Comparison of ENCODE assay signal across 20 cellular contexts in genomic region chr5:96930589-96930988, GRCh38. TPM values are rescaled to one million over a fixed set of nuclear protein-coding genes. Genes with fewer than 3 reads are reported as not detected.
DNase-seq lines count a peak whose midpoint lies in the region; ATAC-seq and TF ChIP-seq lines count a peak whose summit lies in the region.
"Had no signal": no experiment of that assay in that cellular context is flagged by ENCODE, and none has a peak within 500 bp of the region (broad histone marks: within the 10 kb centered on the region; RNA-seq: fewer than 3 reads in every experiment).

No MANE protein-coding gene starts in this region.

- intact Hi-C loops in CD4-positive, alpha-beta T cell (cut with DNase I, micrococcal nuclease), result loop anchor here (2.0 to 10.0 kb wide), 2 partner anchors 16 to 1844 kb away; partner anchors contain the start of gene RGMB (in 1 of the 2)
- intact Hi-C loops in activated B cell treated with CpG ODN at 0.5 μM for 24 hours (cut with micrococcal nuclease), result no loop called here
- intact Hi-C loops in naive thymus-derived CD4-positive, alpha-beta T cell (cut with micrococcal nuclease), result loop anchor here in 1 of 2 donors (10.0 kb wide), 1 partner anchor 1844 kb away; the partner anchor contains the start of gene RGMB

- H3K9me3 ChIP-seq in CD4-positive, alpha-beta T cell (ENCODE audit: control insufficient read depth, low read length), result no peaks in the 10 kb centered on the region
- H3K9me3 ChIP-seq in naive thymus-derived CD4-positive, alpha-beta T cell (ENCODE audit: control insufficient read depth in 2 of 3, low read length in 3 of 3), result no peaks in the 10 kb centered on the region

- H3K27me3 ChIP-seq in CD4-positive, alpha-beta T cell (ENCODE audit: control insufficient read depth, insufficient read depth, low read length), result no peaks in the 10 kb centered on the region
- H3K27me3 ChIP-seq in naive thymus-derived CD4-positive, alpha-beta T cell (ENCODE audit: control insufficient read depth in 2 of 2, insufficient read depth in 2 of 2, low read length in 2 of 2), result no peaks in the 10 kb centered on the region

- POLR2A ChIA-PET in activated CD4-positive, alpha-beta T cell treated with anti-CD3 and anti-CD28 coated beads, Interleukin-2, amount 10 ng/mL, durations not matched to agents 7 days and 5 days (lab: Charles Lee), result no interaction called here
- POLR2A ChIA-PET in CD4-positive, alpha-beta T cell (lab: Charles Lee), result interaction anchor here (0.5 to 1.1 kb wide), 2 partner anchors 14 to 123 kb away, joined by 3 read pairs; partner anchors contain the start of gene ERAP1
- POLR2A ChIA-PET in activated B cell treated with CpG ODN at 0.5 μM for 24 hours (lab: Charles Lee), result interaction anchor here (1.4 to 3.1 kb wide), 4 partner anchors 34 to 123 kb away, joined by 3 to 26 read pairs (median 20); partner anchors contain the start of gene ERAP1
- POLR2A ChIA-PET in naive thymus-derived CD4-positive, alpha-beta T cell (lab: Charles Lee), result interaction anchor here (0.8 to 5.1 kb wide), 5 partner anchors 32 to 1999 kb away, joined by 3 to 85 read pairs (median 4); partner anchors contain the start of gene ERAP2

- ATAC-seq in CD4-positive, alpha-beta T cell (ENCODE audit: poor library complexity), result no peak
- ATAC-seq in activated B cell treated with CpG ODN at 0.5 μM for 24 hours (ENCODE audit: low read depth) (no peak), GM18520 (IDR thresholded peaks at IDR 0.05; ENCODE audit: unreplicated experiment) (no peak)
- no peak for ATAC-seq in naive thymus-derived CD4-positive, alpha-beta T cell
- ATAC-seq: GM23338, HCT116 had no signal

- peaks cover 20 to 43% of the 10 kb centered on the region in 2 donors for H3K4me1 ChIP-seq in naive thymus-derived CD4-positive, alpha-beta T cell (ENCODE audit: control insufficient read depth in 2 of 2, insufficient read depth in 2 of 2, low read length in 2 of 2)

- no peak for DNase-seq in activated CD4-positive, alpha-beta T cell treated with anti-CD3 and anti-CD28 coated beads, Interleukin-2, amount 10 ng/mL, durations not matched to agents 7 days and 5 days
- DNase-seq in activated CD4-positive, alpha-beta T cell treated with anti-CD3 and anti-CD28 coated beads, Interleukin-2, amount 50 U/mL, for 1 hour, result no peak
- DNase-seq in CD4-positive, alpha-beta T cell, result no peak
- DNase-seq in activated B cell treated with CpG ODN at 0.5 μM for 24 hours (no peak), 8988T (no peak), SW480 (ENCODE audit: low spot score) (no peak)
- DNase-seq in naive thymus-derived CD4-positive, alpha-beta T cell, result no peak
- DNase-seq: CD4-positive, CD25-positive, alpha-beta regulatory T cell; DMS153; GF-D8; NCI-H1105; NCI-H2081; NCI-H2171 treated with DMSO at 0.1 percent for 48 hours; NCI-H748 treated with DMSO at 0.1 percent for 48 hours; NK-92 treated with Interleukin-12 subunit alpha and Interleukin-12 subunit beta, amount 100 ng/mL, for 24 hours; SHP77 had no signal

- peaks cover 0 to 4% (median 0%) of the 10 kb centered on the region in 3 experiments for H3K36me3 ChIP-seq in naive thymus-derived CD4-positive, alpha-beta T cell (ENCODE audit: control insufficient read depth in 2 of 3, insufficient read depth in 3 of 3, low read length in 3 of 3)

- peaks cover 3% of the 10 kb centered on the region for H3K9me3 Mint-ChIP-seq in activated CD4-positive, alpha-beta T cell treated with anti-CD3 and anti-CD28 coated beads, Interleukin-2, amount 10 ng/mL, durations not matched to agents 7 days and 5 days
- H3K9me3 Mint-ChIP-seq in CD4-positive, alpha-beta T cell, result no peaks in the 10 kb centered on the region
- no peaks in the 10 kb centered on the region for H3K9me3 Mint-ChIP-seq in activated B cell treated with CpG ODN at 0.5 μM for 24 hours
- peaks cover 0 to 5% (median 0%) of the 10 kb centered on the region in 11 donors for H3K9me3 Mint-ChIP-seq in naive thymus-derived CD4-positive, alpha-beta T cell
- H3K9me3 Mint-ChIP-seq: CD4-positive, CD25-positive, alpha-beta regulatory T cell; GM23338 had no signal

- H3K27me3 Mint-ChIP-seq in activated CD4-positive, alpha-beta T cell treated with anti-CD3 and anti-CD28 coated beads, Interleukin-2, amount 10 ng/mL, durations not matched to agents 7 days and 5 days, result no peaks in the 10 kb centered on the region
- no peaks in the 10 kb centered on the region for H3K27me3 Mint-ChIP-seq in CD4-positive, alpha-beta T cell
- H3K27me3 Mint-ChIP-seq in activated B cell treated with CpG ODN at 0.5 μM for 24 hours, result no peaks in the 10 kb centered on the region
- no peaks in the 10 kb centered on the region for H3K27me3 Mint-ChIP-seq in naive thymus-derived CD4-positive, alpha-beta T cell

- no peak overlapping the region for H3K4me3 Mint-ChIP-seq in activated CD4-positive, alpha-beta T cell treated with anti-CD3 and anti-CD28 coated beads, Interleukin-2, amount 10 ng/mL, durations not matched to agents 7 days and 5 days
- H3K4me3 Mint-ChIP-seq in CD4-positive, alpha-beta T cell, result peak overlapping the region; percentile 34
- H3K4me3 Mint-ChIP-seq in activated B cell treated with CpG ODN at 0.5 μM for 24 hours, result no peak overlapping the region
- H3K4me3 Mint-ChIP-seq in naive thymus-derived CD4-positive, alpha-beta T cell, result peak overlapping the region in 6 of 10 donors; percentile 11 to 100 (median 38)
- H3K4me3 Mint-ChIP-seq: GM23338 had no signal

- no peak overlapping the region for H3K4me3 ChIP-seq in naive thymus-derived CD4-positive, alpha-beta T cell (ENCODE audit: low read length)
- H3K4me3 ChIP-seq: GM23338 had no signal

- CTCF ChIA-PET in activated CD4-positive, alpha-beta T cell treated with anti-CD3 and anti-CD28 coated beads, Interleukin-2, amount 10 ng/mL, durations not matched to agents 7 days and 5 days (lab: Charles Lee), result interaction anchor here (0.6 to 1.0 kb wide), 2 partner anchors 84 to 224 kb away, joined by 3 to 4 read pairs; no protein-coding TSS in a partner anchor
- CTCF ChIA-PET in CD4-positive, alpha-beta T cell (lab: Charles Lee), result interaction anchor here (0.5 to 0.9 kb wide), 2 partner anchors 17 to 18 kb away, joined by 3 read pairs; no protein-coding TSS in a partner anchor
- CTCF ChIA-PET in activated B cell treated with CpG ODN at 0.5 μM for 24 hours (lab: Charles Lee), result interaction anchor here (1.0 to 2.7 kb wide), 3 partner anchors 61 to 231 kb away, joined by 3 to 15 read pairs (median 3); no protein-coding TSS in a partner anchor
- CTCF ChIA-PET in naive thymus-derived CD4-positive, alpha-beta T cell (lab: Charles Lee), result interaction anchor here (1.8 kb wide), 1 partner anchor 62 kb away, joined by 7 read pairs; no protein-coding TSS in a partner anchor

- peaks cover 45% of the 10 kb centered on the region for H3K36me3 Mint-ChIP-seq in activated CD4-positive, alpha-beta T cell treated with anti-CD3 and anti-CD28 coated beads, Interleukin-2, amount 10 ng/mL, durations not matched to agents 7 days and 5 days (ENCODE audit: low read depth)
- H3K36me3 Mint-ChIP-seq in CD4-positive, alpha-beta T cell (ENCODE audit: low read depth), result peaks cover 27% of the 10 kb centered on the region
- H3K36me3 Mint-ChIP-seq in activated B cell treated with CpG ODN at 0.5 μM for 24 hours (ENCODE audit: low read depth), result peaks cover 14% of the 10 kb centered on the region
- H3K36me3 Mint-ChIP-seq in naive thymus-derived CD4-positive, alpha-beta T cell, result peaks cover 0 to 28% (median 9%) of the 10 kb centered on the region in 5 donors

- peaks cover 47% of the 10 kb centered on the region for H3K4me1 Mint-ChIP-seq in activated CD4-positive, alpha-beta T cell treated with anti-CD3 and anti-CD28 coated beads, Interleukin-2, amount 10 ng/mL, durations not matched to agents 7 days and 5 days
- H3K4me1 Mint-ChIP-seq in CD4-positive, alpha-beta T cell (ENCODE audit: low read depth), result peaks cover 74% of the 10 kb centered on the region
- peaks cover 79% of the 10 kb centered on the region for H3K4me1 Mint-ChIP-seq in activated B cell treated with CpG ODN at 0.5 μM for 24 hours
- H3K4me1 Mint-ChIP-seq in naive thymus-derived CD4-positive, alpha-beta T cell, result peaks cover 43 to 77% (median 63%) of the 10 kb centered on the region in 7 donors

- H3K27ac Mint-ChIP-seq in activated CD4-positive, alpha-beta T cell treated with anti-CD3 and anti-CD28 coated beads, Interleukin-2, amount 10 ng/mL, durations not matched to agents 7 days and 5 days, result peak overlapping the region; percentile 9
- H3K27ac Mint-ChIP-seq in CD4-positive, alpha-beta T cell, result peak overlapping the region; percentile 64
- H3K27ac Mint-ChIP-seq in activated B cell treated with CpG ODN at 0.5 μM for 24 hours, result peak overlapping the region; percentile 63
- H3K27ac Mint-ChIP-seq in naive thymus-derived CD4-positive, alpha-beta T cell, result peak overlapping the region in 5 of 9 donors; percentile 51 to 99 (median 63)
- H3K27ac Mint-ChIP-seq: GM23338 had no signal

- no peak overlapping the region for H3K27ac ChIP-seq in CD4-positive, alpha-beta T cell (ENCODE audit: low read depth, low read length)
- H3K27ac ChIP-seq in naive thymus-derived CD4-positive, alpha-beta T cell (ENCODE audit: low read depth, low read length), result no peak overlapping the region
- H3K27ac ChIP-seq: 22Rv1 had no signal

- TF ChIP-seq CTCF in CD4-positive, alpha-beta T cell (IDR thresholded peaks at IDR 0.05), result no peak
- no peak for TF ChIP-seq CTCF in activated B cell treated with CpG ODN at 0.5 μM for 24 hours (IDR thresholded peaks at IDR 0.05)

RNA-seq across cellular contexts. Expression of gene LNPEP, which starts 5.3 kb away (rescaled TPM):
- total RNA-seq in activated CD4-positive, alpha-beta T cell treated with anti-CD3 and anti-CD28 coated beads, Interleukin-2, amount 10 ng/mL, durations not matched to agents 7 days and 5 days, result 10 to 100 TPM; 91.4 to 97.2 TPM
- 10 to 100 TPM; 52.0 to 52.7 TPM for total RNA-seq in CD4-positive, alpha-beta T cell
- total RNA-seq in activated B cell treated with CpG ODN at 0.5 μM for 24 hours, result 88.8 and 96.5 TPM in 2 replicates
- total RNA-seq in naive thymus-derived CD4-positive, alpha-beta T cell, result 100 to 1,000 TPM in 1 of 5 experiments, 10 to 100 TPM in 4; 82.4 to 109 (median 88.8) TPM
- polyA plus RNA-seq in naive thymus-derived CD4-positive, alpha-beta T cell, result 10 to 100 TPM; 53.2 to 54.5 TPM

RNA-seq across cellular contexts. Expression of gene ERAP2, which starts 54.3 kb away (rescaled TPM):
- total RNA-seq in activated CD4-positive, alpha-beta T cell treated with anti-CD3 and anti-CD28 coated beads, Interleukin-2, amount 10 ng/mL, durations not matched to agents 7 days and 5 days, result 100 to 1,000 TPM; 122 to 138 TPM
- 10 to 100 TPM; 56.6 to 61.4 TPM for total RNA-seq in CD4-positive, alpha-beta T cell
- 63.1 and 80.9 TPM in 2 replicates for total RNA-seq in activated B cell treated with CpG ODN at 0.5 μM for 24 hours
- 100 to 1,000 TPM in 2 of 5 experiments, 10 to 100 TPM in 3; 42.5 to 158 (median 97.2) TPM for total RNA-seq in naive thymus-derived CD4-positive, alpha-beta T cell
- polyA plus RNA-seq in naive thymus-derived CD4-positive, alpha-beta T cell, result 100 to 1,000 TPM in 1 of 2 donors, 10 to 100 TPM in 1; 11.1 to 161 TPM
- total RNA-seq: GM23338 had no signal

Comparison
In these comparisons a context has a peak if more than half of its experiments do, and no peak if none do; other contexts are left out.
1. H3K27ac Mint-ChIP-seq: peak in every context shown above with its lines; median percentile 64 in CD4-positive, alpha-beta T cell; 63 in activated B cell treated with CpG ODN at 0.5 μM for 24 hours; 63 in naive thymus-derived CD4-positive, alpha-beta T cell; 9 in activated CD4-positive, alpha-beta T cell treated with anti-CD3 and anti-CD28 coated beads, Interleukin-2, amount 10 ng/mL, durations not matched to agents 7 days and 5 days.
2. H3K4me3 Mint-ChIP-seq: peak in CD4-positive, alpha-beta T cell (single experiment) and naive thymus-derived CD4-positive, alpha-beta T cell (6 of 10); none in activated CD4-positive, alpha-beta T cell treated with anti-CD3 and anti-CD28 coated beads, Interleukin-2, amount 10 ng/mL, durations not matched to agents 7 days and 5 days (single experiment) and activated B cell treated with CpG ODN at 0.5 μM for 24 hours (single experiment).